ENCODE assay signal across 8 cellular contexts in genomic region chr1:44652445-44653106, GRCh38. TPM values are rescaled to one million over a fixed set of nuclear protein-coding genes. Genes with fewer than 3 reads are reported as not detected.
DNase-seq lines count a peak whose midpoint lies in the region; ATAC-seq, FAIRE-seq and TF ChIP-seq lines count a peak whose summit lies in the region.

No MANE protein-coding gene starts in this region.

- peak; percentile 95 for TF ChIP-seq CTCF in astrocyte (IDR thresholded peaks at IDR 0.05; ENCODE audit: insufficient read depth, low read depth, low read length)

- H3K79me2 ChIP-seq in astrocyte (ENCODE audit: insufficient read depth, low read length), result no peaks in the 10 kb centered on the region

- H3K4me1 Mint-ChIP-seq in astrocyte (ENCODE audit: low read depth, unreplicated experiment), result peaks cover 6% of the 10 kb centered on the region

- H3K27ac Mint-ChIP-seq in astrocyte (ENCODE audit: unreplicated experiment), result no peak overlapping the region

- peak; percentile 74 for ATAC-seq in GM21529 (IDR thresholded peaks at IDR 0.05; ENCODE audit: unreplicated experiment)
- ATAC-seq in HG02763 (IDR thresholded peaks at IDR 0.05; ENCODE audit: unreplicated experiment), result no peak

- H3K9me3 ChIP-seq in astrocyte (ENCODE audit: insufficient read depth, low read depth, low read length), result no peaks in the 10 kb centered on the region

- peaks cover 27% of the 10 kb centered on the region for H4K20me1 ChIP-seq in astrocyte (ENCODE audit: insufficient read depth, low read length)

- DNase-seq in CMK (ENCODE audit: low read depth) (peak; percentile 56), NCI-H128 (lab: John Stamatoyannopoulos, UW; ENCODE audit: unreplicated experiment) (peak; percentile 67), T-helper 9 cell (peak; percentile 72), astrocyte (ENCODE audit: low read depth) (no peak), hepatic stellate cell (ENCODE audit: low spot score) (peak; percentile 86)
- peak; percentile 38 to 71 for DNase-seq in stimulated activated CD4-positive, alpha-beta T cell treated with anti-CD3 and anti-CD28 coated beads, Interleukin-12 subunit alpha, Interleukin-12 subunit beta, amount 100 ng/mL, for 24 hours (ENCODE audit: low read depth in 2 of 2)

- no peaks in the 10 kb centered on the region for H3K27me3 ChIP-seq in astrocyte (ENCODE audit: insufficient read depth, low read length)

- no peak overlapping the region for H3K9ac ChIP-seq in astrocyte (ENCODE audit: low read length)

- H2AFZ ChIP-seq in astrocyte (ENCODE audit: low read depth, low read length), result no peak overlapping the region

- no peak overlapping the region for H3K4me3 ChIP-seq in astrocyte (ENCODE audit: insufficient read depth, low read depth, low read length)

- H3K4me3 Mint-ChIP-seq in astrocyte (ENCODE audit: unreplicated experiment), result no peak overlapping the region

- peak; percentile 37 for FAIRE-seq in astrocyte (lab: Jason Lieb, UNC)

- H3K27ac ChIP-seq in astrocyte (ENCODE audit: low read depth, low read length), result no peak overlapping the region

- H3K4me1 ChIP-seq in astrocyte (ENCODE audit: insufficient read depth, low read length), result no peaks in the 10 kb centered on the region

- H3K4me2 ChIP-seq in astrocyte (ENCODE audit: low read length), result no peak overlapping the region

- H3K36me3 Mint-ChIP-seq in astrocyte (ENCODE audit: low read depth, unreplicated experiment), result peaks cover 17% of the 10 kb centered on the region

- no peaks in the 10 kb centered on the region for H3K9me3 Mint-ChIP-seq in astrocyte (ENCODE audit: unreplicated experiment)

- H3K27me3 Mint-ChIP-seq in astrocyte (ENCODE audit: low read depth, unreplicated experiment), result no peaks in the 10 kb centered on the region

- peaks cover 3% of the 10 kb centered on the region for H3K36me3 ChIP-seq in astrocyte (ENCODE audit: insufficient read depth, low read length)

RNA-seq across cellular contexts. Expression of gene TMEM53, which starts 21.7 kb away (rescaled TPM):
- 5.8 and 7.3 TPM in 2 replicates for total RNA-seq in astrocyte

RNA-seq across cellular contexts. Expression of gene ARMH1, which starts 21.9 kb away (rescaled TPM):
- total RNA-seq in astrocyte, result 2.5 and 4.8 TPM in 2 replicates
